In genomic region chr11:96567193-96567592, GRCh38 we compare ENCODE assay signal across 8 cellular contexts.
DNase-seq lines count a peak whose midpoint lies in the region; ATAC-seq, FAIRE-seq and TF ChIP-seq lines count a peak whose summit lies in the region.

No MANE protein-coding gene starts in this region.

- WGBS in mesenchymal stem cell = 50% methylated on average over 1 of the region's 3 CpGs

- H3K36me3 ChIP-seq in BE2C = no peaks in the 10 kb centered on the region
- no peaks in the 10 kb centered on the region for H3K36me3 ChIP-seq in mesenchymal stem cell (ENCODE audit: control insufficient read depth in 1 of 2, insufficient read depth in 2 of 2, low read depth in 1 of 2, low read length in 2 of 2)

- H3K18ac ChIP-seq in mesenchymal stem cell (ENCODE audit: low read depth in 1 of 2, low read length in 2 of 2) = no peak overlapping the region

- peak overlapping the region; percentile 56 for H3K4me2 ChIP-seq in mesenchymal stem cell (ENCODE audit: low read length, poor library complexity, severe bottlenecking)

- H3K23ac ChIP-seq in mesenchymal stem cell (ENCODE audit: low read length in 2 of 2) = no peak overlapping the region

- no peak for FAIRE-seq in HTR-8/SVneo (lab: Jason Lieb, UNC)

- H2AK5ac ChIP-seq in mesenchymal stem cell (ENCODE audit: low read length, severe bottlenecking) = no peak overlapping the region

- DNase-seq in BE2C (peak; percentile 14), M059J (ENCODE audit: low read depth) (peak; percentile 36), cardiac fibroblast (ENCODE audit: low read depth in 2 of 2) (peak; percentile 29 to 45), mesenchymal stem cell (peak; percentile 10), HTR-8/SVneo (ENCODE audit: insufficient read length, low spot score) (no peak), GF-D8 (lab: John Stamatoyannopoulos, UW) (no peak)

- no peak overlapping the region for H2BK5ac ChIP-seq in mesenchymal stem cell (ENCODE audit: low read depth, low read length, poor library complexity, severe bottlenecking)

- H3K4me3 ChIP-seq in BE2C (ENCODE audit: low read depth, low read length) (peak overlapping the region; percentile 26), cardiac fibroblast (replicated peaks in 1 of 2; ENCODE audit: low read depth in 2 of 2, low read length in 2 of 2) (peak overlapping the region in 1 of 2 donors; percentile 11), mesenchymal stem cell (ENCODE audit: insufficient read depth in 1 of 2, low read depth in 1 of 2, low read length in 2 of 2) (peak overlapping the region in 1 of 2 experiments; percentile 52)

- no peak overlapping the region for H2BK12ac ChIP-seq in mesenchymal stem cell (ENCODE audit: low read length in 2 of 2)

- no peak overlapping the region for H2AFZ ChIP-seq in mesenchymal stem cell (ENCODE audit: low read depth, low read length)

- no peak overlapping the region for H4K91ac ChIP-seq in mesenchymal stem cell (ENCODE audit: low read length)

- no peaks in the 10 kb centered on the region for H3K79me1 ChIP-seq in mesenchymal stem cell (replicated peaks; ENCODE audit: low read length, poor library complexity, severe bottlenecking)

- no peak overlapping the region for H3K4ac ChIP-seq in mesenchymal stem cell (ENCODE audit: low read depth in 1 of 2, low read length in 2 of 2)

- H3K9me3 ChIP-seq in BE2C (no peaks in the 10 kb centered on the region), mesenchymal stem cell (ENCODE audit: control insufficient read depth, low read length) (no peaks in the 10 kb centered on the region)

- H2BK120ac ChIP-seq in mesenchymal stem cell (ENCODE audit: low read depth, low read length) = no peak overlapping the region

- no peak overlapping the region for H3K14ac ChIP-seq in mesenchymal stem cell (ENCODE audit: low read length in 2 of 2)

- H4K8ac ChIP-seq in mesenchymal stem cell (ENCODE audit: low read length) = no peak overlapping the region

- H3K4me1 ChIP-seq in BE2C (0 out of 2 replicates have a peak, but pooled peaks cover 3% of the 10 kb centered on the region), mesenchymal stem cell (ENCODE audit: control insufficient read depth, insufficient read depth, low read depth, low read length) (no peaks in the 10 kb centered on the region)

- no peaks in the 10 kb centered on the region for H3K27me3 ChIP-seq in BE2C
- no peaks in the 10 kb centered on the region for H3K27me3 ChIP-seq in mesenchymal stem cell (ENCODE audit: control insufficient read depth in 1 of 2, insufficient read depth in 1 of 2, low read length in 2 of 2)

- no peak overlapping the region for H3K27ac ChIP-seq in mesenchymal stem cell (ENCODE audit: low read length, poor library complexity, severe bottlenecking)

- TF ChIP-seq CTCF in BE2C (IDR thresholded peaks at IDR 0.05; ENCODE audit: low read depth, low read length) (no peak), cardiac fibroblast (IDR thresholded peaks at IDR 0.05; ENCODE audit: low read depth, low read length) (no peak)

- no peak overlapping the region for H2BK15ac ChIP-seq in mesenchymal stem cell (ENCODE audit: low read depth, poor library complexity, severe bottlenecking)

- peak overlapping the region; percentile 73 for H3K9ac ChIP-seq in mesenchymal stem cell (ENCODE audit: low read length)

- ATAC-seq in GM21723 (IDR thresholded peaks at IDR 0.05; ENCODE audit: unreplicated experiment) = no peak
- no peak for ATAC-seq in HG03196 (IDR thresholded peaks at IDR 0.05; ENCODE audit: unreplicated experiment)

Comparison
In these comparisons a context has a peak if more than half of its experiments do, and no peak if none do; other contexts are left out.
1. DNase-seq: peak in BE2C (single experiment), M059J (single experiment), cardiac fibroblast (2 of 2) and mesenchymal stem cell (single experiment); none in HTR-8/SVneo (single experiment) and GF-D8 (single experiment).